ENCODE assay signal across 12 cellular contexts in the genomic region with DNA sequence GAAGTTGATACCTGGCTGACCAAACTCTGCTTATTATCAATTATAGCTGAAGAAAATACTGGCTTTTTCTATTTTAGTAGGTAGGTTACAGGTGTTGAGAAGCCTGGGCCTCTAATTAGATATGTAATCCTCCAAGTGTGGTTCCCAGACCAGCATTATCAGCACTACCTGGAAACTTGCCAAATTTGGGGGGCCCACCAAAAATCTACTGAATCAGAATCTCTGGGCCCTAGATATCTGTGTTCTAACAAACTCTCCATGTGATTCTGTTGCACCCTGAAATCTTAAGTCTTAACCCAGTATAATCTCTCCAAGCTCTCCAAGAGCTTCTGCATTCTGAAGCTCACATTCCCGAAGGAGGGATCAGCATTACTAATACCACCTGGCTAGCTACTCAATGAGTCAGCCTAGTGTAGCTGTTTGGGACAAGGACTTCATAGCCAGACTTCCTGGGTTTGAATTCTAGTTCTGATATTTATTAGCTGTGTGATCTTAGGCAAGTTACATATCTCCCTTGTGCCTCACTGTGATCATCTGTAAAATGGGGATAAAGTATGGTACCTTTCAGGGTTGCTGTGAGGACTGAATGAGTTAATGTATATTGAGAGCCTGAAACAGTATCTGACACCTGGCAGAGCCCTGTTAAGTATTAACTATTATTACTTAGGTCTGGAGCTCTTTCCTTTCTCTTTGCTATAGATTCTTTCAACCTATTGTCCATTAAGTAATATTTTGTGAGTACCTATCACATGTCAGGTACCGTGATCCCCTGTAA. TPM values are rescaled to one million over a fixed set of nuclear protein-coding genes. Genes with fewer than 3 reads are reported as not detected.
A peak's percentile ranks its signal among the peaks of the same experiment; 100 is the strongest.
DNase-seq lines count a peak whose midpoint lies in the region; ATAC-seq, FAIRE-seq and TF ChIP-seq lines count a peak whose summit lies in the region.
"Had no signal": no experiment of that assay in that cellular context is flagged by ENCODE, and none has a peak within 500 bp of the region (broad histone marks: within the 10 kb centered on the region; RNA-seq: fewer than 3 reads in every experiment).

No MANE protein-coding gene starts in this region.

- H4K20me1 ChIP-seq in KMS-11 (ENCODE audit: insufficient read depth) (no peaks in the 10 kb centered on the region), endothelial cell of umbilical vein (replicated peaks; ENCODE audit: control insufficient read depth, extremely low read depth, insufficient read depth, low read length) (no peaks in the 10 kb centered on the region)

- peak overlapping the region; percentile 75 for H3K4me2 ChIP-seq in KMS-11
- no peak overlapping the region for H3K4me2 ChIP-seq in endothelial cell of umbilical vein (ENCODE audit: insufficient read depth, low read length)

- POLR2A ChIA-PET in endothelial cell of umbilical vein (lab: Charles Lee), result no interaction called here

- peak; percentile 35 for FAIRE-seq in endothelial cell of umbilical vein (lab: Jason Lieb, UNC)

- ATAC-seq in stimulated activated naive CD8-positive, alpha-beta T cell treated with anti-CD3 and anti-CD28 coated beads, Interleukin-15, Interleukin-2, amounts not matched to agents 100 U/mL and 50 U/mL, for 24 hours, result no peak
- ATAC-seq in HG02884 (IDR thresholded peaks at IDR 0.05; ENCODE audit: unreplicated experiment), result no peak

- no TSS peak for BruUV-seq in endothelial cell of umbilical vein (replicated peaks; lab: Mats Ljungman, UMichigan)

- H3K36me3 ChIP-seq in KMS-11 (ENCODE audit: insufficient read depth) (no peaks in the 10 kb centered on the region), endothelial cell of umbilical vein (ENCODE audit: control insufficient read depth in 2 of 2, extremely low read depth in 1 of 2, insufficient read depth in 2 of 2, low read length in 2 of 2) (no peaks in the 10 kb centered on the region)

- H3K4me3 ChIP-seq in KMS-11 (IDR thresholded peaks at IDR 0.05; ENCODE audit: insufficient read depth, low read depth, low read length) (no peak overlapping the region), endothelial cell of umbilical vein (replicated peaks in 1 of 3; ENCODE audit: insufficient read depth in 1 of 3, low read depth in 1 of 3, low read length in 3 of 3) (no peak overlapping the region)

- H3K9me1 ChIP-seq in endothelial cell of umbilical vein (replicated peaks; ENCODE audit: control insufficient read depth, extremely low read depth, insufficient read depth, low read length), result no peaks in the 10 kb centered on the region

- CTCF ChIA-PET in endothelial cell of umbilical vein (lab: Charles Lee), result interaction anchor here (0.7 to 1.8 kb wide), 6 partner anchors 8 to 76 kb away, joined by 3 to 5 read pairs (median 4); no protein-coding TSS in a partner anchor

- H3K9ac ChIP-seq in KMS-11 (peak overlapping the region; percentile 38; the same call in 1 of the 2 replicates), endothelial cell of umbilical vein (replicated peaks; ENCODE audit: extremely low read depth, insufficient read depth, low read length) (no peak overlapping the region)

- intact Hi-C loops in endothelial cell of umbilical vein (cut with micrococcal nuclease), result no loop called here

- DNase-seq in stimulated activated naive CD8-positive, alpha-beta T cell treated with anti-CD3 and anti-CD28 coated beads, Interleukin-15, Interleukin-2, amounts not matched to agents 100 U/mL and 50 U/mL, for 24 hours, result no peak
- DNase-seq in endothelial cell of umbilical vein (ENCODE audit: low read depth, low spot score) (peak; percentile 36), cerebellar cortex (ENCODE audit: low spot score) (no peak), NCI-H510A (lab: John Stamatoyannopoulos, UW) (no peak)
- DNase-seq in stimulated activated CD4-positive, alpha-beta T cell treated with anti-CD3 and anti-CD28 coated beads, Interleukin-12 subunit alpha, Interleukin-12 subunit beta, amount 100 ng/mL, for 4 hours, result no peak
- DNase-seq: activated CD4-positive, alpha-beta T cell treated with anti-CD3 and anti-CD28 coated beads, Interleukin-2, amount 50 U/mL, for 4 hours; CD8-positive, alpha-beta memory T cell; NCI-H748 treated with DMSO at 0.1 percent for 48 hours; nucleus accumbens had no signal

- peak overlapping the region; percentile 92 for H3K27ac ChIP-seq in KMS-11
- no peak overlapping the region for H3K27ac ChIP-seq in endothelial cell of umbilical vein (ENCODE audit: insufficient read depth, low read depth, low read length)

- H3K27ac Mint-ChIP-seq in stimulated activated naive CD8-positive, alpha-beta T cell treated with anti-CD3 and anti-CD28 coated beads, Interleukin-15, Interleukin-2, amounts not matched to agents 100 ng/mL and 50 ng/mL, for 24 hours, result peak overlapping the region; percentile 70

- H3K27me3 ChIP-seq in KMS-11 (ENCODE audit: insufficient read depth, low read depth) (no peaks in the 10 kb centered on the region), endothelial cell of umbilical vein (ENCODE audit: control insufficient read depth in 2 of 2, insufficient read depth in 2 of 2, low read length in 2 of 2) (no peaks in the 10 kb centered on the region)

- H3K9me3 ChIP-seq in endothelial cell of umbilical vein (replicated peaks; ENCODE audit: control insufficient read depth, insufficient read depth, low read length), result no peaks in the 10 kb centered on the region

- no peaks in the 10 kb centered on the region for H3K79me2 ChIP-seq in KMS-11 (ENCODE audit: insufficient read depth, low read depth)
- no peaks in the 10 kb centered on the region for H3K79me2 ChIP-seq in endothelial cell of umbilical vein (ENCODE audit: control insufficient read depth, insufficient read depth, low read length)

- H2AFZ ChIP-seq in KMS-11 (ENCODE audit: low read depth) (no peak overlapping the region), endothelial cell of umbilical vein (ENCODE audit: low read depth, low read length) (no peak overlapping the region)

- H3K36me3 Mint-ChIP-seq in stimulated activated naive CD8-positive, alpha-beta T cell treated with anti-CD3 and anti-CD28 coated beads, Interleukin-15, Interleukin-2, amounts not matched to agents 100 ng/mL and 50 ng/mL, for 24 hours (ENCODE audit: low read depth), result peaks cover 55% of the 10 kb centered on the region

- H3K4me3 Mint-ChIP-seq in stimulated activated naive CD8-positive, alpha-beta T cell treated with anti-CD3 and anti-CD28 coated beads, Interleukin-15, Interleukin-2, amounts not matched to agents 100 ng/mL and 50 ng/mL, for 24 hours, result no peak overlapping the region
- H3K4me3 Mint-ChIP-seq: CD8-positive, alpha-beta memory T cell had no signal

- no peak for TF ChIP-seq POLR2A in endothelial cell of umbilical vein (IDR thresholded peaks at IDR 0.05; ENCODE audit: low read depth, low read length)

- H3K4me1 ChIP-seq in KMS-11 (ENCODE audit: low read depth, poor library complexity, severe bottlenecking) (peaks cover 88% of the 10 kb centered on the region), endothelial cell of umbilical vein (ENCODE audit: control insufficient read depth, extremely low read depth, insufficient read depth, low read length) (peaks cover 4% of the 10 kb centered on the region)

- peaks cover 69% of the 10 kb centered on the region for H3K4me1 Mint-ChIP-seq in stimulated activated naive CD8-positive, alpha-beta T cell treated with anti-CD3 and anti-CD28 coated beads, Interleukin-15, Interleukin-2, amounts not matched to agents 100 ng/mL and 50 ng/mL, for 24 hours (ENCODE audit: low read depth)

- H3K9me3 Mint-ChIP-seq in stimulated activated naive CD8-positive, alpha-beta T cell treated with anti-CD3 and anti-CD28 coated beads, Interleukin-15, Interleukin-2, amounts not matched to agents 100 ng/mL and 50 ng/mL, for 24 hours, result no peaks in the 10 kb centered on the region
- H3K9me3 Mint-ChIP-seq: CD8-positive, alpha-beta memory T cell had no signal

- TF ChIP-seq CTCF in KMS-11 (conservative IDR thresholded peaks at IDR 0.05; ENCODE audit: low read depth, low read length) (no peak), endothelial cell of umbilical vein (IDR thresholded peaks at IDR 0.05; ENCODE audit: extremely low read depth in 1 of 2, insufficient read depth in 1 of 2, low read depth in 1 of 2, low read length in 2 of 2) (no peak)

- dilution Hi-C loops in endothelial cell of umbilical vein (cut with MboI; ENCODE audit: extremely low pct_ligation_motif_present, low sequenced_read_pairs), result no loop called here

- H3K27me3 Mint-ChIP-seq in stimulated activated naive CD8-positive, alpha-beta T cell treated with anti-CD3 and anti-CD28 coated beads, Interleukin-15, Interleukin-2, amounts not matched to agents 100 ng/mL and 50 ng/mL, for 24 hours, result no peaks in the 10 kb centered on the region
- H3K27me3 Mint-ChIP-seq: CD8-positive, alpha-beta memory T cell had no signal

TF ChIP-seq in endothelial cell of umbilical vein, 7 proteins besides CTCF, POLR2A, EP300 and RAD21:
- TF ChIP-seq GATA2 (IDR thresholded peaks at IDR 0.05; ENCODE audit: insufficient read depth, insufficient read length, low read depth, low read length) (no peak), EZH2 (IDR thresholded peaks at IDR 0.05; ENCODE audit: borderline replicate concordance, low read depth, low read length, severe bottlenecking) (no peak), FOS (IDR thresholded peaks at IDR 0.05; ENCODE audit: borderline replicate concordance, insufficient read depth, low read length) (peak; percentile 76), MYC (IDR thresholded peaks at IDR 0.05; ENCODE audit: low read depth, low read length) (no peak), JUN (IDR thresholded peaks at IDR 0.05; ENCODE audit: borderline replicate concordance, insufficient read depth, insufficient read length, low read depth) (peak; percentile 16)
- TF ChIP-seq, protein P1, sequence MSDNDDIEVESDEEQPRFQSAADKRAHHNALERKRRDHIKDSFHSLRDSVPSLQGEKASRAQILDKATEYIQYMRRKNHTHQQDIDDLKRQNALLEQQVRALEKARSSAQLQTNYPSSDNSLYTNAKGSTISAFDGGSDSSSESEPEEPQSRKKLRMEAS (IDR thresholded peaks at IDR 0.05; ENCODE audit: insufficient read depth, insufficient read length), result no peak
TF ChIP-seq in endothelial cell of umbilical vein: peak in this region for 2.

RNA-seq across cellular contexts. Expression of a gene that starts 12.5 kb away (rescaled TPM):
- total RNA-seq in endothelial cell of umbilical vein, result 11.7 and 13.2 TPM in 2 replicates
- 2.8 and 3.8 TPM in 2 replicates for polyA plus RNA-seq in endothelial cell of umbilical vein
- polyA plus RNA-seq in endothelial cell of umbilical vein (2011; cell fraction: cytosol; rRNA removed), result 3.7 and 4.1 TPM in 2 replicates
- 5.4 and 6.8 TPM in 2 replicates for polyA plus RNA-seq in endothelial cell of umbilical vein (2011; cell fraction: nucleus; rRNA removed)
- 2.4 and 6.3 TPM in 2 replicates for polyA plus RNA-seq in endothelial cell of umbilical vein (2012)
- 9.4 and 12.1 TPM in 2 replicates for polyA minus RNA-seq in endothelial cell of umbilical vein
- polyA minus RNA-seq in endothelial cell of umbilical vein (2011; cell fraction: cytosol; rRNA and poly(A)+ RNA removed), result not detected
- 10.7 and 19.9 TPM in 2 replicates for polyA minus RNA-seq in endothelial cell of umbilical vein (2011; cell fraction: nucleus; rRNA and poly(A)+ RNA removed)
